ENCODE assay signal across 25 cellular contexts in genomic region chr15:93771429-93772020, GRCh38.
"Had no signal": no experiment of that assay in that cellular context is flagged by ENCODE, and none has a peak within 500 bp of the region (broad histone marks: within the 10 kb centered on the region; RNA-seq: fewer than 3 reads in every experiment).

No MANE protein-coding gene starts in this region.

- H3K4me3 Mint-ChIP-seq: activated CD4-positive, alpha-beta memory T cell treated with anti-CD3 and anti-CD28 coated beads for 36 hours; activated naive CD8-positive, alpha-beta T cell treated with anti-CD3 and anti-CD28 coated beads, Interleukin-2, amount 50 U/mL, for 24 hours; activated T-cell treated with anti-CD3 and anti-CD28 coated beads, Interleukin-2, amount 50 U/mL, for 72 hours; dendritic cell treated with granulocyte-macrophage colony-stimulating factor and Interleukin-4, amounts not matched to agents 40 ng/mL and 50 ng/mL, for 4 days; natural killer cell; stimulated activated effector memory CD8-positive, alpha-beta T cell treated with anti-CD3 and anti-CD28 coated beads, Interleukin-12 subunit alpha, Interleukin-12 subunit beta, amount 100 ng/mL, for 72 hours had no signal

- H3K4me1 Mint-ChIP-seq: activated naive CD8-positive, alpha-beta T cell treated with anti-CD3 and anti-CD28 coated beads, Interleukin-2, amount 50 U/mL, for 24 hours; natural killer cell; stimulated activated effector memory CD8-positive, alpha-beta T cell treated with anti-CD3 and anti-CD28 coated beads, Interleukin-12 subunit alpha, Interleukin-12 subunit beta, amount 100 ng/mL, for 72 hours had no signal

- H3K27ac ChIP-seq: body of pancreas, esophagus muscularis mucosa, gastroesophageal sphincter, neutrophil, ovary, prostate gland, stomach, transverse colon, vagina had no signal

- H3K27me3 ChIP-seq: body of pancreas, esophagus muscularis mucosa, gastroesophageal sphincter, ovary, transverse colon, vagina had no signal

- H3K4me1 ChIP-seq: body of pancreas, esophagus muscularis mucosa, gastroesophageal sphincter, prostate gland, stomach, transverse colon, vagina had no signal

- H3K36me3 ChIP-seq: esophagus muscularis mucosa, gastroesophageal sphincter, neutrophil, ovary, prostate gland, stomach, transverse colon, vagina had no signal

- ATAC-seq: activated naive CD8-positive, alpha-beta T cell treated with anti-CD3 and anti-CD28 coated beads, Interleukin-2, amount 50 U/mL, for 24 hours; activated T-cell treated with anti-CD3 and anti-CD28 coated beads, Interleukin-2, amount 50 U/mL, for 72 hours; body of pancreas; gastroesophageal sphincter; left ventricle myocardium superior; natural killer cell; stimulated activated effector memory CD8-positive, alpha-beta T cell treated with anti-CD3 and anti-CD28 coated beads, Interleukin-12 subunit alpha, Interleukin-12 subunit beta, amount 100 ng/mL, for 72 hours had no signal

- H3K27me3 Mint-ChIP-seq: activated naive CD8-positive, alpha-beta T cell treated with anti-CD3 and anti-CD28 coated beads, Interleukin-2, amount 50 U/mL, for 24 hours had no signal

- H3K9me3 ChIP-seq: body of pancreas, esophagus muscularis mucosa, gastroesophageal sphincter, neutrophil, ovary, prostate gland, stomach, transverse colon, vagina had no signal

- H3K27ac Mint-ChIP-seq: activated CD4-positive, alpha-beta memory T cell treated with anti-CD3 and anti-CD28 coated beads for 36 hours; activated naive CD8-positive, alpha-beta T cell treated with anti-CD3 and anti-CD28 coated beads, Interleukin-2, amount 50 U/mL, for 24 hours; activated T-cell treated with anti-CD3 and anti-CD28 coated beads, Interleukin-2, amount 50 U/mL, for 72 hours; dendritic cell treated with granulocyte-macrophage colony-stimulating factor and Interleukin-4, amounts not matched to agents 40 ng/mL and 50 ng/mL, for 4 days; natural killer cell; stimulated activated effector memory CD8-positive, alpha-beta T cell treated with anti-CD3 and anti-CD28 coated beads, Interleukin-12 subunit alpha, Interleukin-12 subunit beta, amount 100 ng/mL, for 72 hours had no signal

- H3K36me3 Mint-ChIP-seq: activated CD4-positive, alpha-beta memory T cell treated with anti-CD3 and anti-CD28 coated beads for 36 hours; natural killer cell; stimulated activated effector memory CD8-positive, alpha-beta T cell treated with anti-CD3 and anti-CD28 coated beads, Interleukin-12 subunit alpha, Interleukin-12 subunit beta, amount 100 ng/mL, for 72 hours had no signal

- DNase-seq: activated CD4-positive, alpha-beta memory T cell treated with anti-CD3 and anti-CD28 coated beads for 36 hours; activated CD4-positive, alpha-beta T cell treated with anti-CD3 and anti-CD28 coated beads for 48 hours; activated effector memory CD4-positive, alpha-beta T cell treated with anti-CD3 and anti-CD28 coated beads, Interleukin-2, amount 50 U/mL, for 16 hours; activated naive CD4-positive, alpha-beta T cell treated with anti-CD3 and anti-CD28 coated beads, Interleukin-2, amount 50 U/mL, for 16 hours; activated naive CD8-positive, alpha-beta T cell treated with anti-CD3 and anti-CD28 coated beads, Interleukin-2, amount 50 U/mL, for 24 hours; activated T-cell treated with anti-CD3 and anti-CD28 coated beads, Interleukin-2, amount 50 U/mL, for 72 hours; body of pancreas; caudate nucleus; effector CD4-positive, alpha-beta T cell; head of caudate nucleus; hypothalamus; left ventricle myocardium superior; midbrain; natural killer cell; ovary; stimulated activated CD4-positive, alpha-beta T cell treated with anti-CD3 and anti-CD28 coated beads, Interleukin-12 subunit alpha, Interleukin-12 subunit beta, amount 100 ng/mL, for 4 hours; stomach; transverse colon had no signal

- H3K4me3 ChIP-seq: body of pancreas, esophagus muscularis mucosa, gastroesophageal sphincter, ovary, prostate gland, stomach, transverse colon, vagina had no signal

- H3K9me3 Mint-ChIP-seq: dendritic cell treated with granulocyte-macrophage colony-stimulating factor and Interleukin-4, amounts not matched to agents 40 ng/mL and 50 ng/mL, for 4 days; stimulated activated effector memory CD8-positive, alpha-beta T cell treated with anti-CD3 and anti-CD28 coated beads, Interleukin-12 subunit alpha, Interleukin-12 subunit beta, amount 100 ng/mL, for 72 hours had no signal
